In the genomic region with DNA sequence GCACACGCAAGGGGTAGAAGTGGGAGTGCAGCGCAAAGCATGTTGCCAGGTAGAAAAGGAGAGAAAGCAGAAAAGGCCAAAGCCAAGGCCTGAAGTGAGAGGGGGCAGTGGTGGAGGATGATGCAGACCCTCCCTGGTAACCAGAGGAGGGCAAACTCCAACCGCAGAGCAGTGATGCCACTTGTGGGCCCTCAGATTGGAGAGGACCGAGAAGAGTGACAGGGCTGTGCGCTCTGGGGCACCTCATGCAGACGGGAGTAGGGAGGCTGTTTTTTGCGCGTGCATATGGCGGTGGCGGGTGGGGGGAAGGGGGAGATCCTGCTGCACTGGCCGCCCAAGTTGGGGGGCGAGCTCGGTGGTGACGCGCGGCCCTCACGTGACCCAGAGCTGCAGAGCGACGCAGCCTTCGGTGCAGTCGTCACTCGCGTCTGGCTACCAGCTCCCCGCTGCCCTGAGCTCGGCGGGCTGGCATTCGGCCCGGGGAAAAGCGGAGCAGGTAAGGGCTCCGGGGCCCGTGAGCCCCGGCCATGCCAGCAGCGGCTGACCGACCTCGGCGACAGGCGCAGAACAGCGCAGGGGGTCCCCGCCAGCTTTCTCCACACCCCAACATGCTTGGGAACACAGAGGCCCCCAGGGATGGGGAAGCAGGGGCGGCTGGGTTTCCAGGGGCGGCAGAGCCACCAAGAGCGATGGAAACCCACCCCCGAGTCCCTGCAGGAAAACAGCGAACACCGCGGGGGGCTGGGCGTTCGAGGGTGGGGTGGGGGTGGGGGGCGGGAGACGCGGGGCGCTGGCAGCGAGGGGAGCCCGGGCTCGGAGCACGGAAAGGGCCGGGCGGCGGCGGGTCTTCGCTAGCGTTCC, we compare ENCODE assay signal across 1 cellular context.
A peak's percentile ranks its signal among the peaks of the same experiment; 100 is the strongest.
TF ChIP-seq lines count a peak whose summit lies in the region.

A gene (plus strand): TSS at position 421 of the 861 bp plus-strand sequence. CDS start 984 bp downstream, outside the sequence.

TF ChIP-seq in HEK293, 187 proteins besides CTCF, POLR2A, EP300 and RAD21 (continued from another document and continues in another):
- TF ChIP-seq, protein P1, sequence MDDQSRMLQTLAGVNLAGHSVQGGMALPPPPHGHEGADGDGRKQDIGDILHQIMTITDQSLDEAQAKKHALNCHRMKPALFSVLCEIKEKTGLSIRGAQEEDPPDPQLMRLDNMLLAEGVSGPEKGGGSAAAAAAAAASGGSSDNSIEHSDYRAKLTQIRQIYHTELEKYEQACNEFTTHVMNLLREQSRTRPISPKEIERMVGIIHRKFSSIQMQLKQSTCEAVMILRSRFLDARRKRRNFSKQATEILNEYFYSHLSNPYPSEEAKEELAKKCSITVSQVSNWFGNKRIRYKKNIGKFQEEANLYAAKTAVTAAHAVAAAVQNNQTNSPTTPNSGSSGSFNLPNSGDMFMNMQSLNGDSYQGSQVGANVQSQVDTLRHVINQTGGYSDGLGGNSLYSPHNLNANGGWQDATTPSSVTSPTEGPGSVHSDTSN (CRISPR knock-in tag; IDR thresholded peaks at IDR 0.05) = no peak; the same call in 1 of the 2 replicates
- TF ChIP-seq ZNF837 (tag by site-specific recombination; IDR thresholded peaks at IDR 0.05) = no peak
- no peak for TF ChIP-seq ZNF785 (tag by site-specific recombination; IDR thresholded peaks at IDR 0.05)
- no peak for TF ChIP-seq KLF10 (tag by site-specific recombination; IDR thresholded peaks at IDR 0.05)
- TF ChIP-seq ZNF768 (tag by site-specific recombination; IDR thresholded peaks at IDR 0.05) = no peak
- peak; percentile 53 for TF ChIP-seq ZIC2 (tag by site-specific recombination; IDR thresholded peaks at IDR 0.05)
- TF ChIP-seq, protein P2, sequence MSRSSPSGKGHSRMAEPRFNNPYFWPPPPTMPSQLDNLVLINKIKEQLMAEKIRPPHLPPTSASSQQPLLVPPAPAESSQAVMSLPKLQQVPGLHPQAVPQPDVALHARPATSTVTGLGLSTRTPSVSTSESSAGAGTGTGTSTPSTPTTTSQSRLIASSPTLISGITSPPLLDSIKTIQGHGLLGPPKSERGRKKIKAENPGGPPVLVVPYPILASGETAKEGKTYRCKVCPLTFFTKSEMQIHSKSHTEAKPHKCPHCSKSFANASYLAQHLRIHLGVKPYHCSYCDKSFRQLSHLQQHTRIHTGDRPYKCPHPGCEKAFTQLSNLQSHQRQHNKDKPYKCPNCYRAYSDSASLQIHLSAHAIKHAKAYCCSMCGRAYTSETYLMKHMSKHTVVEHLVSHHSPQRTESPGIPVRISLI (tag by site-specific recombination; IDR thresholded peaks at IDR 0.05) = peak; percentile 78
- no peak for TF ChIP-seq KLF1 (tag by site-specific recombination; IDR thresholded peaks at IDR 0.05)
- peak; percentile 50 for TF ChIP-seq ZNF335 (tag by site-specific recombination; conservative IDR thresholded peaks at IDR 0.05)
- no peak for TF ChIP-seq ZNF585B (tag by site-specific recombination; IDR thresholded peaks at IDR 0.05)
- 0 out of 2 replicates have a peak, but pooled peaks have one; percentile 23 for TF ChIP-seq ZNF610 (tag by site-specific recombination; IDR thresholded peaks at IDR 0.05; ENCODE audit: borderline replicate concordance)
- TF ChIP-seq, protein P3, sequence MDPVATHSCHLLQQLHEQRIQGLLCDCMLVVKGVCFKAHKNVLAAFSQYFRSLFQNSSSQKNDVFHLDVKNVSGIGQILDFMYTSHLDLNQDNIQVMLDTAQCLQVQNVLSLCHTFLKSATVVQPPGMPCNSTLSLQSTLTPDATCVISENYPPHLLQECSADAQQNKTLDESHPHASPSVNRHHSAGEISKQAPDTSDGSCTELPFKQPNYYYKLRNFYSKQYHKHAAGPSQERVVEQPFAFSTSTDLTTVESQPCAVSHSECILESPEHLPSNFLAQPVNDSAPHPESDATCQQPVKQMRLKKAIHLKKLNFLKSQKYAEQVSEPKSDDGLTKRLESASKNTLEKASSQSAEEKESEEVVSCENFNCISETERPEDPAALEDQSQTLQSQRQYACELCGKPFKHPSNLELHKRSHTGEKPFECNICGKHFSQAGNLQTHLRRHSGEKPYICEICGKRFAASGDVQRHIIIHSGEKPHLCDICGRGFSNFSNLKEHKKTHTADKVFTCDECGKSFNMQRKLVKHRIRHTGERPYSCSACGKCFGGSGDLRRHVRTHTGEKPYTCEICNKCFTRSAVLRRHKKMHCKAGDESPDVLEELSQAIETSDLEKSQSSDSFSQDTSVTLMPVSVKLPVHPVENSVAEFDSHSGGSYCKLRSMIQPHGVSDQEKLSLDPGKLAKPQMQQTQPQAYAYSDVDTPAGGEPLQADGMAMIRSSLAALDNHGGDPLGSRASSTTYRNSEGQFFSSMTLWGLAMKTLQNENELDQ (tag by site-specific recombination; IDR thresholded peaks at IDR 0.05; ENCODE audit: low read depth) = no peak
- TF ChIP-seq, protein P4, sequence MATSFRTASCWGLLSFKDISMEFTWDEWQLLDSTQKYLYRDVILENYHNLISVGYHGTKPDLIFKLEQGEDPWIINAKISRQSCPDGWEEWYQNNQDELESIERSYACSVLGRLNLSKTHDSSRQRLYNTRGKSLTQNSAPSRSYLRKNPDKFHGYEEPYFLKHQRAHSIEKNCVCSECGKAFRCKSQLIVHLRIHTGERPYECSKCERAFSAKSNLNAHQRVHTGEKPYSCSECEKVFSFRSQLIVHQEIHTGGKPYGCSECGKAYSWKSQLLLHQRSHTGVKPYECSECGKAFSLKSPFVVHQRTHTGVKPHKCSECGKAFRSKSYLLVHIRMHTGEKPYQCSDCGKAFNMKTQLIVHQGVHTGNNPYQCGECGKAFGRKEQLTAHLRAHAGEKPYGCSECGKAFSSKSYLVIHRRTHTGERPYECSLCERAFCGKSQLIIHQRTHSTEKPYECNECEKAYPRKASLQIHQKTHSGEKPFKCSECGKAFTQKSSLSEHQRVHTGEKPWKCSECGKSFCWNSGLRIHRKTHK (tag by site-specific recombination; IDR thresholded peaks at IDR 0.05) = no peak
- TF ChIP-seq ZNF354C (tag by site-specific recombination; IDR thresholded peaks at IDR 0.05; ENCODE audit: borderline replicate concordance, low read depth) = no peak
- no peak for TF ChIP-seq SETDB1 (IDR thresholded peaks at IDR 0.05; ENCODE audit: insufficient read length, low read length)
- TF ChIP-seq, protein P5, sequence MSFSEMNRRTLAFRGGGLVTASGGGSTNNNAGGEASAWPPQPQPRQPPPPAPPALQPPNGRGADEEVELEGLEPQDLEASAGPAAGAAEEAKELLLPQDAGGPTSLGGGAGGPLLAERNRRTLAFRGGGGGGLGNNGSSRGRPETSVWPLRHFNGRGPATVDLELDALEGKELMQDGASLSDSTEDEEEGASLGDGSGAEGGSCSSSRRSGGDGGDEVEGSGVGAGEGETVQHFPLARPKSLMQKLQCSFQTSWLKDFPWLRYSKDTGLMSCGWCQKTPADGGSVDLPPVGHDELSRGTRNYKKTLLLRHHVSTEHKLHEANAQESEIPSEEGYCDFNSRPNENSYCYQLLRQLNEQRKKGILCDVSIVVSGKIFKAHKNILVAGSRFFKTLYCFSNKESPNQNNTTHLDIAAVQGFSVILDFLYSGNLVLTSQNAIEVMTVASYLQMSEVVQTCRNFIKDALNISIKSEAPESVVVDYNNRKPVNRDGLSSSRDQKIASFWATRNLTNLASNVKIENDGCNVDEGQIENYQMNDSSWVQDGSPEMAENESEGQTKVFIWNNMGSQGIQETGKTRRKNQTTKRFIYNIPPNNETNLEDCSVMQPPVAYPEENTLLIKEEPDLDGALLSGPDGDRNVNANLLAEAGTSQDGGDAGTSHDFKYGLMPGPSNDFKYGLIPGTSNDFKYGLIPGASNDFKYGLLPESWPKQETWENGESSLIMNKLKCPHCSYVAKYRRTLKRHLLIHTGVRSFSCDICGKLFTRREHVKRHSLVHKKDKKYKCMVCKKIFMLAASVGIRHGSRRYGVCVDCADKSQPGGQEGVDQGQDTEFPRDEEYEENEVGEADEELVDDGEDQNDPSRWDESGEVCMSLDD (tag by site-specific recombination; IDR thresholded peaks at IDR 0.05) = peak; percentile 87
- TF ChIP-seq ZNF433 (tag by site-specific recombination; IDR thresholded peaks at IDR 0.05; ENCODE audit: low read depth) = no peak
- TF ChIP-seq SP2 (tag by site-specific recombination; IDR thresholded peaks at IDR 0.05) = peak; percentile 43
- no peak for TF ChIP-seq ZNF560 (tag by site-specific recombination; IDR thresholded peaks at IDR 0.05; ENCODE audit: borderline replicate concordance)
- TF ChIP-seq, protein P6, sequence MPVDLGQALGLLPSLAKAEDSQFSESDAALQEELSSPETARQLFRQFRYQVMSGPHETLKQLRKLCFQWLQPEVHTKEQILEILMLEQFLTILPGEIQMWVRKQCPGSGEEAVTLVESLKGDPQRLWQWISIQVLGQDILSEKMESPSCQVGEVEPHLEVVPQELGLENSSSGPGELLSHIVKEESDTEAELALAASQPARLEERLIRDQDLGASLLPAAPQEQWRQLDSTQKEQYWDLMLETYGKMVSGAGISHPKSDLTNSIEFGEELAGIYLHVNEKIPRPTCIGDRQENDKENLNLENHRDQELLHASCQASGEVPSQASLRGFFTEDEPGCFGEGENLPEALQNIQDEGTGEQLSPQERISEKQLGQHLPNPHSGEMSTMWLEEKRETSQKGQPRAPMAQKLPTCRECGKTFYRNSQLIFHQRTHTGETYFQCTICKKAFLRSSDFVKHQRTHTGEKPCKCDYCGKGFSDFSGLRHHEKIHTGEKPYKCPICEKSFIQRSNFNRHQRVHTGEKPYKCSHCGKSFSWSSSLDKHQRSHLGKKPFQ (tag by site-specific recombination; IDR thresholded peaks at IDR 0.05) = no peak
- TF ChIP-seq ZNF561 (tag by site-specific recombination; IDR thresholded peaks at IDR 0.05; ENCODE audit: borderline replicate concordance) = no peak
- TF ChIP-seq, protein P7, sequence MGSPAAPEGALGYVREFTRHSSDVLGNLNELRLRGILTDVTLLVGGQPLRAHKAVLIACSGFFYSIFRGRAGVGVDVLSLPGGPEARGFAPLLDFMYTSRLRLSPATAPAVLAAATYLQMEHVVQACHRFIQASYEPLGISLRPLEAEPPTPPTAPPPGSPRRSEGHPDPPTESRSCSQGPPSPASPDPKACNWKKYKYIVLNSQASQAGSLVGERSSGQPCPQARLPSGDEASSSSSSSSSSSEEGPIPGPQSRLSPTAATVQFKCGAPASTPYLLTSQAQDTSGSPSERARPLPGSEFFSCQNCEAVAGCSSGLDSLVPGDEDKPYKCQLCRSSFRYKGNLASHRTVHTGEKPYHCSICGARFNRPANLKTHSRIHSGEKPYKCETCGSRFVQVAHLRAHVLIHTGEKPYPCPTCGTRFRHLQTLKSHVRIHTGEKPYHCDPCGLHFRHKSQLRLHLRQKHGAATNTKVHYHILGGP (tag by site-specific recombination; IDR thresholded peaks at IDR 0.05) = no peak
- no peak for TF ChIP-seq ZNF596 (tag by site-specific recombination; IDR thresholded peaks at IDR 0.05)
- no peak for TF ChIP-seq ZNF37A (tag by site-specific recombination; IDR thresholded peaks at IDR 0.05)
- TF ChIP-seq, protein P8, sequence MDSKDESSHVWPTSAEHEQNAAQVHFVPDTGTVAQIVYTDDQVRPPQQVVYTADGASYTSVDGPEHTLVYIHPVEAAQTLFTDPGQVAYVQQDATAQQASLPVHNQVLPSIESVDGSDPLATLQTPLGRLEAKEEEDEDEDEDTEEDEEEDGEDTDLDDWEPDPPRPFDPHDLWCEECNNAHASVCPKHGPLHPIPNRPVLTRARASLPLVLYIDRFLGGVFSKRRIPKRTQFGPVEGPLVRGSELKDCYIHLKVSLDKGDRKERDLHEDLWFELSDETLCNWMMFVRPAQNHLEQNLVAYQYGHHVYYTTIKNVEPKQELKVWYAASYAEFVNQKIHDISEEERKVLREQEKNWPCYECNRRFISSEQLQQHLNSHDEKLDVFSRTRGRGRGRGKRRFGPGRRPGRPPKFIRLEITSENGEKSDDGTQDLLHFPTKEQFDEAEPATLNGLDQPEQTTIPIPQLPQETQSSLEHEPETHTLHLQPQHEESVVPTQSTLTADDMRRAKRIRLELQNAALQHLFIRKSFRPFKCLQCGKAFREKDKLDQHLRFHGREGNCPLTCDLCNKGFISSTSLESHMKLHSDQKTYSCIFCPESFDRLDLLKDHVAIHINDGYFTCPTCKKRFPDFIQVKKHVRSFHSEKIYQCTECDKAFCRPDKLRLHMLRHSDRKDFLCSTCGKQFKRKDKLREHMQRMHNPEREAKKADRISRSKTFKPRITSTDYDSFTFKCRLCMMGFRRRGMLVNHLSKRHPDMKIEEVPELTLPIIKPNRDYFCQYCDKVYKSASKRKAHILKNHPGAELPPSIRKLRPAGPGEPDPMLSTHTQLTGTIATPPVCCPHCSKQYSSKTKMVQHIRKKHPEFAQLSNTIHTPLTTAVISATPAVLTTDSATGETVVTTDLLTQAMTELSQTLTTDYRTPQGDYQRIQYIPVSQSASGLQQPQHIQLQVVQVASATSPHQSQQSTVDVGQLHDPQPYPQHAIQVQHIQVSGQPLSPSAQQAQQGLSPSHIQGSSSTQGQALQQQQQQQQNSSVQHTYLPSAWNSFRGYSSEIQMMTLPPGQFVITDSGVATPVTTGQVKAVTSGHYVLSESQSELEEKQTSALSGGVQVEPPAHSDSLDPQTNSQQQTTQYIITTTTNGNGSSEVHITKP (tag by site-specific recombination; IDR thresholded peaks at IDR 0.05) = peak; percentile 77
- no peak for TF ChIP-seq ZNF311 (tag by site-specific recombination; IDR thresholded peaks at IDR 0.05; ENCODE audit: borderline replicate concordance)
- TF ChIP-seq ZBTB21 (tag by site-specific recombination; IDR thresholded peaks at IDR 0.05) = peak; percentile 70
- TF ChIP-seq KLF9 (tag by site-specific recombination; IDR thresholded peaks at IDR 0.05; ENCODE audit: low read depth) = no peak
- TF ChIP-seq, protein P9, sequence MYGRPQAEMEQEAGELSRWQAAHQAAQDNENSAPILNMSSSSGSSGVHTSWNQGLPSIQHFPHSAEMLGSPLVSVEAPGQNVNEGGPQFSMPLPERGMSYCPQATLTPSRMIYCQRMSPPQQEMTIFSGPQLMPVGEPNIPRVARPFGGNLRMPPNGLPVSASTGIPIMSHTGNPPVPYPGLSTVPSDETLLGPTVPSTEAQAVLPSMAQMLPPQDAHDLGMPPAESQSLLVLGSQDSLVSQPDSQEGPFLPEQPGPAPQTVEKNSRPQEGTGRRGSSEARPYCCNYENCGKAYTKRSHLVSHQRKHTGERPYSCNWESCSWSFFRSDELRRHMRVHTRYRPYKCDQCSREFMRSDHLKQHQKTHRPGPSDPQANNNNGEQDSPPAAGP (tag by site-specific recombination; IDR thresholded peaks at IDR 0.05) = no peak
- TF ChIP-seq ZBTB48 (tag by site-specific recombination; IDR thresholded peaks at IDR 0.05) = peak; percentile 81
- TF ChIP-seq ZNF10 (tag by site-specific recombination; IDR thresholded peaks at IDR 0.05) = no peak
- TF ChIP-seq, protein P10, sequence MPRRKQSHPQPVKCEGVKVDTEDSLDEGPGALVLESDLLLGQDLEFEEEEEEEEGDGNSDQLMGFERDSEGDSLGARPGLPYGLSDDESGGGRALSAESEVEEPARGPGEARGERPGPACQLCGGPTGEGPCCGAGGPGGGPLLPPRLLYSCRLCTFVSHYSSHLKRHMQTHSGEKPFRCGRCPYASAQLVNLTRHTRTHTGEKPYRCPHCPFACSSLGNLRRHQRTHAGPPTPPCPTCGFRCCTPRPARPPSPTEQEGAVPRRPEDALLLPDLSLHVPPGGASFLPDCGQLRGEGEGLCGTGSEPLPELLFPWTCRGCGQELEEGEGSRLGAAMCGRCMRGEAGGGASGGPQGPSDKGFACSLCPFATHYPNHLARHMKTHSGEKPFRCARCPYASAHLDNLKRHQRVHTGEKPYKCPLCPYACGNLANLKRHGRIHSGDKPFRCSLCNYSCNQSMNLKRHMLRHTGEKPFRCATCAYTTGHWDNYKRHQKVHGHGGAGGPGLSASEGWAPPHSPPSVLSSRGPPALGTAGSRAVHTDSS (tag by site-specific recombination; IDR thresholded peaks at IDR 0.05) = no peak
- TF ChIP-seq ZNF707 (tag by site-specific recombination; IDR thresholded peaks at IDR 0.05) = no peak
- TF ChIP-seq ZNF266 (tag by site-specific recombination; IDR thresholded peaks at IDR 0.05; ENCODE audit: low read depth) = no peak
- TF ChIP-seq GLI4 (tag by site-specific recombination; IDR thresholded peaks at IDR 0.05) = no peak
- TF ChIP-seq ZBTB1 (tag by site-specific recombination; IDR thresholded peaks at IDR 0.05) = no peak
- TF ChIP-seq ZNF302 (tag by site-specific recombination; IDR thresholded peaks at IDR 0.05; ENCODE audit: low read depth) = no peak
- no peak for TF ChIP-seq ZNF19 (tag by site-specific recombination; IDR thresholded peaks at IDR 0.05; ENCODE audit: low read depth)
